16 cellular contexts compared by ENCODE assay signal in genomic region chr16:88379694-88380040, GRCh38.
"Had no signal": no experiment of that assay in that cellular context is flagged by ENCODE, and none has a peak within 500 bp of the region (broad histone marks: within the 10 kb centered on the region; RNA-seq: fewer than 3 reads in every experiment).

No MANE protein-coding gene starts in this region.

- DNase-seq: activated gamma-delta T cell treated with Interleukin-2 at 50 U/mL for 16 hours; activated T-cell treated with anti-CD3 and anti-CD28 coated beads, Interleukin-2, amount 50 U/mL, for 1 hour; endodermal cell; mesenchymal stem cell; stimulated activated CD4-positive, alpha-beta T cell treated with anti-CD3 and anti-CD28 coated beads, Interleukin-2, amount 100 ng/mL, for 24 hours; stimulated activated naive CD8-positive, alpha-beta T cell treated with anti-CD3 and anti-CD28 coated beads, Interleukin-15, amount 100 ng/mL, for 72 hours; T-helper 9 cell had no signal

- H3K4me3 ChIP-seq: coronary artery, gastroesophageal sphincter, skin epidermis, tibial artery had no signal

- ATAC-seq: gastroesophageal sphincter; stimulated activated effector memory CD8-positive, alpha-beta T cell treated with anti-CD3 and anti-CD28 coated beads, Interleukin-12 subunit alpha, Interleukin-12 subunit beta, amount 100 ng/mL, for 72 hours; stimulated activated naive CD8-positive, alpha-beta T cell treated with anti-CD3 and anti-CD28 coated beads, Interleukin-15, amount 100 ng/mL, for 72 hours had no signal

- H3K4me3 Mint-ChIP-seq: activated naive CD8-positive, alpha-beta T cell; central memory CD8-positive, alpha-beta T cell; endodermal cell; neural crest cell; stimulated activated effector memory CD8-positive, alpha-beta T cell treated with anti-CD3 and anti-CD28 coated beads, Interleukin-12 subunit alpha, Interleukin-12 subunit beta, amount 100 ng/mL, for 72 hours; stimulated activated naive CD8-positive, alpha-beta T cell treated with anti-CD3 and anti-CD28 coated beads, Interleukin-15, amount 100 ng/mL, for 72 hours had no signal

- H3K27ac Mint-ChIP-seq: activated naive CD8-positive, alpha-beta T cell; endodermal cell; progenitor cell of endocrine pancreas; stimulated activated effector memory CD8-positive, alpha-beta T cell treated with anti-CD3 and anti-CD28 coated beads, Interleukin-12 subunit alpha, Interleukin-12 subunit beta, amount 100 ng/mL, for 72 hours; stimulated activated naive CD8-positive, alpha-beta T cell treated with anti-CD3 and anti-CD28 coated beads, Interleukin-15, amount 100 ng/mL, for 72 hours had no signal

- H3K36me3 Mint-ChIP-seq: activated naive CD8-positive, alpha-beta T cell; stimulated activated effector memory CD8-positive, alpha-beta T cell treated with anti-CD3 and anti-CD28 coated beads, Interleukin-12 subunit alpha, Interleukin-12 subunit beta, amount 100 ng/mL, for 72 hours had no signal

- H3K9me3 ChIP-seq: gastroesophageal sphincter, tibial artery had no signal

- H3K9me3 Mint-ChIP-seq: central memory CD8-positive, alpha-beta T cell; endodermal cell; neural crest cell; stimulated activated effector memory CD8-positive, alpha-beta T cell treated with anti-CD3 and anti-CD28 coated beads, Interleukin-12 subunit alpha, Interleukin-12 subunit beta, amount 100 ng/mL, for 72 hours; stimulated activated naive CD8-positive, alpha-beta T cell treated with anti-CD3 and anti-CD28 coated beads, Interleukin-15, amount 100 ng/mL, for 72 hours had no signal

- H3K36me3 ChIP-seq: gastroesophageal sphincter, tibial artery had no signal

- H3K27ac ChIP-seq: coronary artery, gastroesophageal sphincter, skin epidermis, tibial artery had no signal

- H3K4me1 Mint-ChIP-seq: central memory CD8-positive, alpha-beta T cell had no signal
